24 cellular contexts compared by ENCODE assay signal in the genomic region with DNA sequence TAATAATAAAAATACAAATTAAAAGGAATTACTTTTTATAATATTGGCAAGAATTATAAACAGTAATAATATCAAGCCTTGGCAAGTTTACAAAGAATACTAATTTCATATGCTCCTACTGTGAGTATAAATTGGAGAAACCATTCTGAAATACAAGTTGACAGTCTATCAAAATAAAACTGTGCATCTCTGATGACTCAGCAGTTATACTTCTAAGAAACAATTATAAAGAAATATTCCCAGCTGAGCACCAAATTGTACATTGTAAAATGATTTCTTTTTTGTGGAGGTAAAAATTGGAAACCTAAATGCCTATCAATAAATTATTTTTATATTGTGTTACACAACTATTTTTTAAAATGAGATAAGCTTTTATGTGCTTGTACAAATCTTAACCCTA. TPM values are rescaled to one million over a fixed set of nuclear protein-coding genes. Genes with fewer than 3 reads are reported as not detected.
DNase-seq lines count a peak whose midpoint lies in the region; ATAC-seq, FAIRE-seq and TF ChIP-seq lines count a peak whose summit lies in the region.
"Had no signal": no experiment of that assay in that cellular context is flagged by ENCODE, and none has a peak within 500 bp of the region (broad histone marks: within the 10 kb centered on the region; RNA-seq: fewer than 3 reads in every experiment).

No MANE protein-coding gene starts in this region.

- no peak overlapping the region for H2AK5ac ChIP-seq in IMR-90 (ENCODE audit: low read depth, low read length)

- H3K9ac ChIP-seq in IMR-90 (ENCODE audit: low read depth, low read length) (no peak overlapping the region), adipocyte (ENCODE audit: low read length) (no peak overlapping the region)
- H3K9ac ChIP-seq: BLaER1 treated with 17β-estradiol and CSF1 and Interleukin-3, amounts not matched to agents 10 nM and 100 nM had no signal

- no peak overlapping the region for H4K91ac ChIP-seq in IMR-90 (ENCODE audit: insufficient read depth, low read depth, low read length)

- H3K9me3 ChIP-seq in A549 = no peaks in the 10 kb centered on the region
- H3K9me3 ChIP-seq in IMR-90 (ENCODE audit: control insufficient read depth, insufficient read depth, low read length) = no peaks in the 10 kb centered on the region
- peaks cover 12% of the 10 kb centered on the region for H3K9me3 ChIP-seq in adipocyte (ENCODE audit: control insufficient read depth, low read length)
- H3K9me3 ChIP-seq: BE2C had no signal

- no peak overlapping the region for H4K5ac ChIP-seq in IMR-90 (ENCODE audit: low read depth, low read length)

- dilution Hi-C loops in IMR-90 (cut with HindIII; ENCODE audit: low sequenced_read_pairs, unreplicated experiment) = no loop called here

- ATAC-seq in A549 (no peak), IMR-90 (ENCODE audit: low read depth) (no peak), HG02981 (IDR thresholded peaks at IDR 0.05; ENCODE audit: unreplicated experiment) (no peak), omental fat pad (ENCODE audit: low FRiP score) (no peak), GM18909 (IDR thresholded peaks at IDR 0.05; ENCODE audit: poor library complexity, unreplicated experiment) (no peak)
- ATAC-seq: GM12878 had no signal

- H2AK9ac ChIP-seq in IMR-90 (replicated peaks; ENCODE audit: low read depth, low read length, poor library complexity) = no peak overlapping the region

- no peak overlapping the region for H2BK20ac ChIP-seq in IMR-90 (ENCODE audit: low read depth, low read length)

- no peak overlapping the region for H3K14ac ChIP-seq in IMR-90 (replicated peaks; ENCODE audit: low read depth, low read length)

- H3K4me1 ChIP-seq in A549 (no peaks in the 10 kb centered on the region), IMR-90 (ENCODE audit: control insufficient read depth, insufficient read depth, low read length) (no peaks in the 10 kb centered on the region), adipocyte (ENCODE audit: control insufficient read depth, insufficient read depth, low read length) (no peaks in the 10 kb centered on the region)
- H3K4me1 ChIP-seq: BE2C; BLaER1 treated with 17β-estradiol and CSF1 and Interleukin-3, amounts not matched to agents 10 nM and 100 nM had no signal

- no peak for TF ChIP-seq EP300 in A549 (IDR thresholded peaks at IDR 0.05)

- no peak for FAIRE-seq in A549 (lab: Jason Lieb, UNC)
- peak; percentile 37 for FAIRE-seq in endometrium (lab: Jason Lieb, UNC)
- FAIRE-seq: D721Med had no signal

- POLR2A ChIA-PET in A549 (lab: Yijun Ruan, JAX) (no interaction called here), IMR-90 (lab: Charles Lee; ENCODE audit: unreplicated experiment) (no interaction called here)

- no peak overlapping the region for H3K18ac ChIP-seq in IMR-90 (ENCODE audit: low read depth, low read length)

- CTCF ChIA-PET in A549 (lab: Yijun Ruan, JAX) = no interaction called here
- CTCF ChIA-PET in IMR-90 (lab: Yijun Ruan, JAX) = no interaction called here

- H3K56ac ChIP-seq in IMR-90 (ENCODE audit: extremely low read depth, insufficient read depth, low read length) = no peak overlapping the region

- TF ChIP-seq POLR2A in A549 (IDR thresholded peaks at IDR 0.05; ENCODE audit: low read length) (no peak), IMR-90 (IDR thresholded peaks at IDR 0.05; ENCODE audit: low read depth, low read length) (no peak)

- H3K4me3 ChIP-seq in A549 (no peak overlapping the region), IMR-90 (ENCODE audit: insufficient read depth, low read depth, low read length) (no peak overlapping the region), adipocyte (ENCODE audit: low read length) (no peak overlapping the region)
- H3K4me3 ChIP-seq: BLaER1 treated with 17β-estradiol and CSF1 and Interleukin-3, amounts not matched to agents 10 nM and 100 nM; GM12878 had no signal

- H3K36me3 ChIP-seq in IMR-90 (ENCODE audit: control insufficient read depth, insufficient read depth, low read length) (no peaks in the 10 kb centered on the region), adipocyte (ENCODE audit: control insufficient read depth, insufficient read depth, low read length, severe bottlenecking) (no peaks in the 10 kb centered on the region)
- H3K36me3 ChIP-seq: BE2C; BLaER1 treated with 17β-estradiol and CSF1 and Interleukin-3, amounts not matched to agents 10 nM and 100 nM had no signal

- no peak overlapping the region for H2BK5ac ChIP-seq in IMR-90 (ENCODE audit: low read depth, low read length, poor library complexity, severe bottlenecking)

- H3K27ac ChIP-seq in A549 (no peak overlapping the region), IMR-90 (ENCODE audit: insufficient read depth, low read length) (no peak overlapping the region)
- H3K27ac ChIP-seq: BLaER1 treated with 17β-estradiol and CSF1 and Interleukin-3, amounts not matched to agents 10 nM and 100 nM had no signal

- no peak overlapping the region for H3K4ac ChIP-seq in IMR-90 (ENCODE audit: low read depth, low read length)

- in situ Hi-C loops in IMR-90 (cut with MboI; ENCODE audit: low sequenced_read_pairs) = no loop called here

- H2AFZ ChIP-seq in IMR-90 (replicated peaks; ENCODE audit: low read length, poor library complexity) = no peak overlapping the region

- no peak for DNase-seq in A549 (ENCODE audit: low read depth in 1 of 2, low spot score in 1 of 2)
- no peak for DNase-seq in IMR-90
- DNase-seq in adipocyte (ENCODE audit: low read depth) = peak; percentile 2
- DNase-seq in omental fat pad (ENCODE audit: low spot score) = no peak
- DNase-seq: ACHN; AML-193; BE2C; CD4-positive, alpha-beta T cell; CD8-positive, alpha-beta memory T cell; DMS 273 treated with DMSO at 0.1 percent for 48 hours; DMS79; EL; GDM1; GOT3; H7; HCEC 1CT had no signal

- no peak overlapping the region for H2BK120ac ChIP-seq in IMR-90 (ENCODE audit: low read depth, low read length)

- H4K8ac ChIP-seq in IMR-90 (ENCODE audit: low read depth in 2 of 2, low read length in 2 of 2) = no peak overlapping the region

- H3K9me1 ChIP-seq in IMR-90 (ENCODE audit: insufficient read depth, low read length) = no peaks in the 10 kb centered on the region

- no peaks in the 10 kb centered on the region for H3K27me3 ChIP-seq in IMR-90 (ENCODE audit: control insufficient read depth, insufficient read depth, low read length)
- H3K27me3 ChIP-seq in adipocyte (replicated peaks; ENCODE audit: control insufficient read depth, insufficient read depth, low read length) = no peaks in the 10 kb centered on the region
- H3K27me3 ChIP-seq: BE2C; BLaER1 treated with 17β-estradiol and CSF1 and Interleukin-3, amounts not matched to agents 10 nM and 100 nM had no signal

- no peak overlapping the region for H2BK15ac ChIP-seq in IMR-90 (ENCODE audit: low read depth, low read length)

- TF ChIP-seq CTCF in A549 (IDR thresholded peaks at IDR 0.05) = no peak
- no peak for TF ChIP-seq CTCF in IMR-90 (conservative IDR thresholded peaks at IDR 0.05; ENCODE audit: low read depth, low read length)
- no peak for TF ChIP-seq CTCF in omental fat pad (IDR thresholded peaks at IDR 0.05)

- TF ChIP-seq RAD21 in A549 (conservative IDR thresholded peaks at IDR 0.05 in 1 of 2, IDR thresholded peaks at IDR 0.05 in 1 of 2) = no peak
- TF ChIP-seq RAD21 in IMR-90 (IDR thresholded peaks at IDR 0.05; ENCODE audit: low read length) = no peak

- no TSS peak for BruUV-seq in IMR-90 (replicated peaks; lab: Mats Ljungman, UMichigan)

- H4K20me1 ChIP-seq in IMR-90 (ENCODE audit: insufficient read depth, low read length) = no peaks in the 10 kb centered on the region
- H4K20me1 ChIP-seq: BLaER1 treated with 17β-estradiol and CSF1 and Interleukin-3, amounts not matched to agents 10 nM and 100 nM had no signal

- H3K4me2 ChIP-seq in A549 (no peak overlapping the region), IMR-90 (ENCODE audit: low read depth, low read length) (no peak overlapping the region)
- H3K4me2 ChIP-seq: BLaER1 treated with 17β-estradiol and CSF1 and Interleukin-3, amounts not matched to agents 10 nM and 100 nM had no signal

- H3K79me1 ChIP-seq in IMR-90 (ENCODE audit: low read depth in 1 of 2, low read length in 2 of 2) = no peaks in the 10 kb centered on the region

- intact Hi-C loops in IMR-90 (cut with micrococcal nuclease) = no loop called here

- H3K23ac ChIP-seq in IMR-90 (ENCODE audit: low read depth, low read length) = no peak overlapping the region

TF ChIP-seq in A549, 52 proteins besides CTCF, POLR2A, EP300 and RAD21:
- TF ChIP-seq MYC (IDR thresholded peaks at IDR 0.05; ENCODE audit: borderline replicate concordance, low read length) (no peak), SREBF2 (IDR thresholded peaks at IDR 0.05) (no peak), MAFK (IDR thresholded peaks at IDR 0.05; ENCODE audit: partially characterized antibody) (peak; percentile 93)

TF ChIP-seq in IMR-90, 13 proteins besides CTCF, POLR2A, EP300 and RAD21:
- TF ChIP-seq NFE2L2 (IDR thresholded peaks at IDR 0.05; ENCODE audit: low read depth, low read length) (peak; percentile 72), MAFK (IDR thresholded peaks at IDR 0.05; ENCODE audit: low read depth, low read length) (peak; percentile 95)
- TF ChIP-seq, protein P1, sequence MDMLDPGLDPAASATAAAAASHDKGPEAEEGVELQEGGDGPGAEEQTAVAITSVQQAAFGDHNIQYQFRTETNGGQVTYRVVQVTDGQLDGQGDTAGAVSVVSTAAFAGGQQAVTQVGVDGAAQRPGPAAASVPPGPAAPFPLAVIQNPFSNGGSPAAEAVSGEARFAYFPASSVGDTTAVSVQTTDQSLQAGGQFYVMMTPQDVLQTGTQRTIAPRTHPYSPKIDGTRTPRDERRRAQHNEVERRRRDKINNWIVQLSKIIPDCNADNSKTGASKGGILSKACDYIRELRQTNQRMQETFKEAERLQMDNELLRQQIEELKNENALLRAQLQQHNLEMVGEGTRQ (IDR thresholded peaks at IDR 0.05; ENCODE audit: low read depth, low read length) = no peak

RNA-seq across cellular contexts. Expression of gene KCNC2, which starts 35.5 kb away (rescaled TPM):
- polyA plus RNA-seq in A549 (2011; rRNA removed) (not detected in 2 replicates), A549 (2017; fragmentation: RNase III; extraction: RNeasy Plus Mini Kit Qiagen cat#74134 plus additional on column Dnase treatment) (not detected in 3 replicates), IMR-90 (2012; rRNA removed) (not detected in 2 replicates)
- not detected in 2 replicates for polyA plus RNA-seq in A549 (2012; cell fraction: cytosol; rRNA removed)
- polyA plus RNA-seq in A549 (2012; cell fraction: nucleus; rRNA removed) = not detected in 2 replicates
- not detected in 2 replicates for polyA minus RNA-seq in A549 (2011; rRNA and poly(A)+ RNA removed)
- total RNA-seq in IMR-90 (2012; rRNA removed) (not detected in 2 replicates), omental fat pad (not detected)
- polyA plus RNA-seq in IMR-90 (2012; cell fraction: cytosol; rRNA removed) = not detected in 2 replicates
- polyA plus RNA-seq in IMR-90 (2012; cell fraction: nucleus; rRNA removed; ENCODE audit: low replicate concordance) = not detected in 2 replicates
- total RNA-seq: A172; CD4-positive, alpha-beta T cell; CD8-positive, alpha-beta memory T cell; GM12878; H7 had no signal
- polyA plus RNA-seq: CD14-positive monocyte; CD8-positive, alpha-beta memory T cell had no signal
